ENCODE assay signal across 1 cellular context in genomic region chr6:38701551-38701950, GRCh38.
TF ChIP-seq lines count a peak whose summit lies in the region.

No MANE protein-coding gene starts in this region.

TF ChIP-seq in K562, 482 proteins besides CTCF, POLR2A, EP300 and RAD21 (continued from another document):
- TF ChIP-seq ZNF318 (IDR thresholded peaks at IDR 0.05; ENCODE audit: borderline replicate concordance in 1 of 2, low read depth in 1 of 2) (no peak), ZC3H4 (CRISPR knock-in tag; IDR thresholded peaks at IDR 0.05; ENCODE audit: borderline replicate concordance) (no peak), MNT (conservative IDR thresholded peaks at IDR 0.05) (no peak), ZNF518B (CRISPR knock-in tag; IDR thresholded peaks at IDR 0.05) (no peak), ILK (tag; IDR thresholded peaks at IDR 0.05; ENCODE audit: borderline replicate concordance, low read depth) (no peak), PTTG1 (tag; IDR thresholded peaks at IDR 0.05; ENCODE audit: low read depth) (no peak), STAG1 (CRISPR knock-in tag; IDR thresholded peaks at IDR 0.05; ENCODE audit: borderline replicate concordance) (no peak), SRSF1 (IDR thresholded peaks at IDR 0.05; ENCODE audit: low read depth, low read length) (no peak), TRIM24 (IDR thresholded peaks at IDR 0.05) (no peak), ZNF165 (CRISPR knock-in tag; IDR thresholded peaks at IDR 0.05; ENCODE audit: borderline replicate concordance) (no peak), HLTF (IDR thresholded peaks at IDR 0.05) (no peak), KLF10 (CRISPR knock-in tag; IDR thresholded peaks at IDR 0.05) (no peak), PHB (CRISPR knock-in tag; IDR thresholded peaks at IDR 0.05) (no peak), MAFF (IDR thresholded peaks at IDR 0.05; ENCODE audit: low read length) (no peak), BDP1 (IDR thresholded peaks at IDR 0.05; ENCODE audit: insufficient read depth, insufficient read length) (no peak), SETDB1 (IDR thresholded peaks at IDR 0.05; ENCODE audit: low read length) (no peak)
